18 cellular contexts compared by ENCODE assay signal in genomic region chr3:48058089-48058488, GRCh38. TPM values are rescaled to one million over a fixed set of nuclear protein-coding genes. Genes with fewer than 3 reads are reported as not detected.
DNase-seq lines count a peak whose midpoint lies in the region; ATAC-seq, FAIRE-seq and TF ChIP-seq lines count a peak whose summit lies in the region.
"Had no signal": no experiment of that assay in that cellular context is flagged by ENCODE, and none has a peak within 500 bp of the region (broad histone marks: within the 10 kb centered on the region; RNA-seq: fewer than 3 reads in every experiment).

No MANE protein-coding gene starts in this region.

- no peaks in the 10 kb centered on the region for H3K9me3 ChIP-seq in K562 (replicated peaks; ENCODE audit: control insufficient read depth, insufficient read depth, low read depth, low read length)
- H3K9me3 ChIP-seq in BE2C: no peaks in the 10 kb centered on the region
- H3K9me3 ChIP-seq: gastroesophageal sphincter had no signal

- peak overlapping the region; percentile 35 for H3K27ac ChIP-seq in ACC112 (ENCODE audit: low read depth, low read length)
- H3K27ac ChIP-seq in K562 (ENCODE audit: extremely low read depth, low read depth, low read length): peak overlapping the region; percentile 55; the same call in 1 of the 3 replicates
- H3K27ac ChIP-seq: gastroesophageal sphincter, KMS-11 had no signal

- TF ChIP-seq EP300 in K562 (IDR thresholded peaks at IDR 0.05; ENCODE audit: low read length): no peak

- peak overlapping the region; percentile 47 for H2AFZ ChIP-seq in ACC112 (ENCODE audit: low read length, unreplicated experiment)
- H2AFZ ChIP-seq in K562 (ENCODE audit: low read depth, low read length): no peak overlapping the region

- no peak for TF ChIP-seq RAD21 in K562 (CRISPR knock-in tag; conservative IDR thresholded peaks at IDR 0.05 in 1 of 2, IDR thresholded peaks at IDR 0.05 in 1 of 2)

- H3K4me1 Mint-ChIP-seq in HFFc6 (ENCODE audit: low read depth) (peaks cover 22% of the 10 kb centered on the region), mesothelial cell of epicardium (peaks cover under 1% of the 10 kb centered on the region)
- H3K4me1 Mint-ChIP-seq in effector memory CD8-positive, alpha-beta T cell (ENCODE audit: low read depth in 2 of 2): peaks cover 13 to 24% of the 10 kb centered on the region in 2 donors
- peaks cover 11% of the 10 kb centered on the region for H3K4me1 Mint-ChIP-seq in T-helper 2 cell treated with Interferon-gamma antibody and Interleukin-4, amounts not matched to agents 5 μg/mL and 100 μg/mL, for 36 hours (ENCODE audit: low read depth)

- BruUV-seq in K562 (replicated peaks; lab: Mats Ljungman, UMichigan): no TSS peak

- 72% methylated on average over 6 of the region's 6 CpGs for WGBS in K562 (ENCODE audit: insufficient coverage, low coverage, missing lambda C conversion rate)

- H4K20me1 ChIP-seq in K562 (replicated peaks; ENCODE audit: control insufficient read depth, insufficient read depth, low read length): no peaks in the 10 kb centered on the region

- H3K36me3 Mint-ChIP-seq in HFFc6 (ENCODE audit: low read depth) (peaks cover 12% of the 10 kb centered on the region), mesothelial cell of epicardium (peaks cover 16% of the 10 kb centered on the region)
- H3K36me3 Mint-ChIP-seq in effector memory CD8-positive, alpha-beta T cell (ENCODE audit: insufficient read depth): peaks cover 5% of the 10 kb centered on the region
- H3K36me3 Mint-ChIP-seq in T-helper 2 cell treated with Interferon-gamma antibody and Interleukin-4, amounts not matched to agents 5 μg/mL and 100 μg/mL, for 36 hours (ENCODE audit: low read depth): peaks cover 17% of the 10 kb centered on the region

- H3K4me1 ChIP-seq in ACC112 (ENCODE audit: control insufficient read depth, insufficient read depth, low read length, unreplicated experiment) (peaks cover 5% of the 10 kb centered on the region), K562 (replicated peaks in 1 of 2; ENCODE audit: control insufficient read depth in 2 of 2, insufficient read depth in 2 of 2, low read length in 2 of 2) (peaks cover 0 to 4% of the 10 kb centered on the region in 2 experiments; a peak in 2 of 5 replicates), BE2C (no peaks in the 10 kb centered on the region)

- H3K79me2 ChIP-seq in ACC112 (ENCODE audit: control insufficient read depth, insufficient read depth, low read length, unreplicated experiment) (peaks cover 54% of the 10 kb centered on the region), K562 (ENCODE audit: control insufficient read depth, insufficient read depth, low read length) (peaks cover 42% of the 10 kb centered on the region)

- TF ChIP-seq CTCF in HFFc6 (IDR thresholded peaks at IDR 0.05): no peak
- TF ChIP-seq CTCF in K562 (IDR thresholded peaks at IDR 0.05 in 2 of 3, conservative IDR thresholded peaks at IDR 0.05 in 1 of 3; ENCODE audit: insufficient read depth in 2 of 3, low read depth in 1 of 3, low read length in 3 of 3): no peak
- no peak for TF ChIP-seq CTCF in mesothelial cell of epicardium (IDR thresholded peaks at IDR 0.05; ENCODE audit: unreplicated experiment)
- TF ChIP-seq CTCF in BE2C (IDR thresholded peaks at IDR 0.05; ENCODE audit: low read depth, low read length): no peak

- in situ Hi-C loops in K562 (cut with MboI): no loop called here

- ATAC-seq in K562 (peak; percentile 43; the same call in 2 of the 3 replicates), GM18870 (IDR thresholded peaks at IDR 0.05; ENCODE audit: unreplicated experiment) (no peak)
- no peak for ATAC-seq in effector memory CD8-positive, alpha-beta T cell (replicated peaks)
- ATAC-seq: gastroesophageal sphincter, T-cell had no signal

- intact Hi-C loops in K562 (cut with micrococcal nuclease): no loop called here

- peak overlapping the region; percentile 77 for H3K27ac Mint-ChIP-seq in HFFc6
- H3K27ac Mint-ChIP-seq in mesothelial cell of epicardium: peak overlapping the region; percentile 43
- H3K27ac Mint-ChIP-seq in effector memory CD8-positive, alpha-beta T cell: peak overlapping the region in 1 of 2 donors; percentile 87
- no peak overlapping the region for H3K27ac Mint-ChIP-seq in T-helper 2 cell treated with Interferon-gamma antibody and Interleukin-4, amounts not matched to agents 5 μg/mL and 100 μg/mL, for 36 hours

- peak; percentile 16 for DNase-seq in HFFc6
- DNase-seq in K562 (ENCODE audit: extremely low read depth in 1 of 4, low spot score in 3 of 4): no peak
- DNase-seq in mesothelial cell of epicardium (ENCODE audit: low spot score in 2 of 2, unreplicated experiment in 2 of 2): no peak
- DNase-seq in BE2C: no peak
- DNase-seq in effector memory CD8-positive, alpha-beta T cell: no peak
- DNase-seq in T-helper 2 cell treated with Interferon-gamma antibody and Interleukin-4, amounts not matched to agents 5 μg/mL and 100 μg/mL, for 36 hours (ENCODE audit: low spot score): no peak
- DNase-seq: activated CD4-positive, alpha-beta T cell treated with anti-CD3 and anti-CD28 coated beads, Interleukin-2, amount 50 U/mL, for 48 hours; activated naive CD4-positive, alpha-beta T cell; activated T-cell treated with anti-CD3 and anti-CD28 coated beads for 4 hours; DMS79; NCI-H1048; NCI-H2029; T-cell had no signal

- H3K27me3 ChIP-seq in ACC112 (ENCODE audit: insufficient read depth, low read length): no peaks in the 10 kb centered on the region
- no peaks in the 10 kb centered on the region for H3K27me3 ChIP-seq in K562 (ENCODE audit: control insufficient read depth in 2 of 2, insufficient read depth in 2 of 2, low read length in 2 of 2)
- H3K27me3 ChIP-seq in BE2C: no peaks in the 10 kb centered on the region
- H3K27me3 ChIP-seq: gastroesophageal sphincter had no signal

- H3K9me3 Mint-ChIP-seq in HFFc6 (no peaks in the 10 kb centered on the region), mesothelial cell of epicardium (peaks cover 10% of the 10 kb centered on the region)
- H3K9me3 Mint-ChIP-seq in effector memory CD8-positive, alpha-beta T cell: no peaks in the 10 kb centered on the region
- H3K9me3 Mint-ChIP-seq in T-helper 2 cell treated with Interferon-gamma antibody and Interleukin-4, amounts not matched to agents 5 μg/mL and 100 μg/mL, for 36 hours: peaks cover 5% of the 10 kb centered on the region
- H3K9me3 Mint-ChIP-seq: T-cell had no signal

- H3K4me3 ChIP-seq in ACC112 (ENCODE audit: low read depth, low read length) (peak overlapping the region; percentile 40), K562 (no peak overlapping the region), BE2C (ENCODE audit: low read depth, low read length) (no peak overlapping the region)

- CTCF ChIA-PET in K562 (lab: Yijun Ruan, JAX; ENCODE audit: low intra/inter-chr PET ratio): no interaction called here

- POLR2A ChIA-PET in K562 (lab: Yijun Ruan, JAX): no interaction called here

- H3K27me3 Mint-ChIP-seq in HFFc6 (ENCODE audit: insufficient read depth) (no peaks in the 10 kb centered on the region; the same call in 1 of the 2 replicates), mesothelial cell of epicardium (ENCODE audit: low read depth) (no peaks in the 10 kb centered on the region)
- H3K27me3 Mint-ChIP-seq in effector memory CD8-positive, alpha-beta T cell: no peaks in the 10 kb centered on the region
- no peaks in the 10 kb centered on the region for H3K27me3 Mint-ChIP-seq in T-helper 2 cell treated with Interferon-gamma antibody and Interleukin-4, amounts not matched to agents 5 μg/mL and 100 μg/mL, for 36 hours (ENCODE audit: low read depth)
- H3K27me3 Mint-ChIP-seq: T-cell had no signal

- no peak overlapping the region for H3K9ac ChIP-seq in K562 (ENCODE audit: insufficient read depth in 1 of 2, low read depth in 2 of 2, low read length in 2 of 2)
- H3K9ac ChIP-seq: KMS-11 had no signal

- peak overlapping the region; percentile 62 for H3K4me3 Mint-ChIP-seq in HFFc6
- no peak overlapping the region for H3K4me3 Mint-ChIP-seq in mesothelial cell of epicardium
- peak overlapping the region in 1 of 2 donors; percentile 54 for H3K4me3 Mint-ChIP-seq in effector memory CD8-positive, alpha-beta T cell
- no peak overlapping the region for H3K4me3 Mint-ChIP-seq in T-helper 2 cell treated with Interferon-gamma antibody and Interleukin-4, amounts not matched to agents 5 μg/mL and 100 μg/mL, for 36 hours
- H3K4me3 Mint-ChIP-seq: neural crest cell had no signal

- TF ChIP-seq POLR2A in K562 (conservative IDR thresholded peaks at IDR 0.05): no peak

- FAIRE-seq in K562 (lab: Jason Lieb, UNC): peak; percentile 55

- H3K36me3 ChIP-seq in ACC112 (ENCODE audit: insufficient read depth, low read length) (peaks cover 3% of the 10 kb centered on the region; the same call in 1 of the 2 replicates), K562 (ENCODE audit: control insufficient read depth, insufficient read depth, low read length) (peaks cover 9% of the 10 kb centered on the region; the same call in 1 of the 3 replicates), BE2C (no peaks in the 10 kb centered on the region)
- H3K36me3 ChIP-seq: gastroesophageal sphincter had no signal

- H3K9me1 ChIP-seq in K562 (ENCODE audit: control insufficient read depth, insufficient read depth, low read length): no peaks in the 10 kb centered on the region

- H3K4me2 ChIP-seq in K562 (ENCODE audit: insufficient read depth, low read length): no peak overlapping the region
- H3K4me2 ChIP-seq: KMS-11 had no signal

TF ChIP-seq in K562, 482 proteins besides CTCF, POLR2A, EP300 and RAD21 (continues in another document):
- no peak for TF ChIP-seq ZNF3 (CRISPR knock-in tag; IDR thresholded peaks at IDR 0.05)

RNA-seq across cellular contexts. Expression of gene MAP4, which starts 41.9 kb away (rescaled TPM):
- total RNA-seq in HFFc6 (2021; fragmentation: NEBNext Ultra II Directional; extraction: Animal tissue kit (Norgen Biotek cat#: 25700)): 100 to 1,000 TPM; 294 to 328 (median 312) TPM
- 226 and 367 TPM in 2 replicates for total RNA-seq in K562 (2011; cell fraction: chromatin; rRNA removed; ENCODE audit: low replicate concordance)
- 101 and 119 TPM in 2 replicates for total RNA-seq in K562 (2011; cell fraction: nucleolus; rRNA removed)
- 181 and 221 TPM in 2 replicates for total RNA-seq in K562 (2011; cell fraction: nucleoplasm; rRNA removed)
- total RNA-seq in K562 (2014; rRNA removed) (34.6 and 40.4 TPM in 2 replicates), K562 (2014; rRNA removed; fragmentation: Illumina TruSeq; extraction: Trizol) (36.8 and 43.5 TPM in 2 replicates), K562 (2015; rRNA removed; fragmentation: Illumina TruSeq; extraction: Trizol) (36.4 and 42.6 TPM in 2 replicates), K562 (2021) (127 and 141 TPM in 2 replicates), mesothelial cell of epicardium (153 to 160 TPM (median 158 TPM) in 3 replicates)
- polyA plus RNA-seq in K562 (2011; rRNA removed) (37.5 and 84.6 TPM in 2 replicates), K562 (2014; fragmentation: Illumina TruSeq; extraction: Trizol) (101 and 107 TPM in 2 replicates), K562 (2014; fragmentation: Nextera tagmentation; extraction: Ambion mirVana) (10 to 100 TPM; 13.3 to 28.4 TPM), K562 (2014; rRNA removed) (47.5 and 60.3 TPM in 2 replicates)
- polyA plus RNA-seq in K562 (2011; cell fraction: cytosol; rRNA removed): 30.2 and 30.6 TPM in 2 replicates
- polyA plus RNA-seq in K562 (2011; cell fraction: nucleus; rRNA removed): 121 and 136 TPM in 2 replicates
- polyA plus RNA-seq in K562 (2012): 98.2 and 126 TPM in 2 replicates
- 58.4 and 87.1 TPM in 2 replicates for polyA minus RNA-seq in K562 (2011; rRNA and poly(A)+ RNA removed)
- polyA minus RNA-seq in K562 (2011; cell fraction: cytosol; rRNA and poly(A)+ RNA removed): 71.3 and 73.1 TPM in 2 replicates
- 34.2 and 56.4 TPM in 2 replicates for polyA minus RNA-seq in K562 (2011; cell fraction: nucleus; rRNA and poly(A)+ RNA removed)
- polyA plus RNA-seq in BE2C (2012; ENCODE audit: insufficient read depth, insufficient read length, low read depth): 45.2 TPM
